ENCODE assay signal across 9 cellular contexts in the genomic region with DNA sequence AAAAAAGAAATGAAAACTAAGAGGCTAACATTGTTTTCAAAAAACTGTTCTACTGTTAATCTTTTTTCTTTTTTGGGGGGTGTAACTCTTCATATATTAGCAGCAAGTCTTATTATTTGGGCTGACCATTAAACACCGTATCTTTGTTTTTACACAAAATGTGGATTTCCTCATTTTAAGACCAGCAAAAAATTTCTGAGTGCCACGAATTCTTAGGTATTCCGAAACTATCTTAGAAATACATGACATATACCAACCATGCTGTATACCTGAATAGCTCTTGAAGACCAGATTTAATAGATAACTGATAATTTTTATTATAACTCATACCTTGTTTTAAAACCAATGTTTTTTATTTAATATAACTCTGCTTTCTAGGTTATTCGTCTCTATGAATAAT. TPM values are rescaled to one million over a fixed set of nuclear protein-coding genes. Genes with fewer than 3 reads are reported as not detected.
DNase-seq lines count a peak whose midpoint lies in the region; ATAC-seq and TF ChIP-seq lines count a peak whose summit lies in the region.
"Had no signal": no experiment of that assay in that cellular context is flagged by ENCODE, and none has a peak within 500 bp of the region (broad histone marks: within the 10 kb centered on the region; RNA-seq: fewer than 3 reads in every experiment).

No MANE protein-coding gene starts in this region.

- DNase-seq in AG04449 (ENCODE audit: low read depth, low spot score) (no peak), MG63 (no peak), coronary artery (ENCODE audit: low spot score) (no peak), OCI-M2 (lab: John Stamatoyannopoulos, UW; ENCODE audit: unreplicated experiment) (no peak), KBM-7 (no peak), globus pallidus (ENCODE audit: low spot score) (no peak)
- DNase-seq: activated CD4-positive, alpha-beta T cell treated with anti-CD3 and anti-CD28 coated beads for 36 hours had no signal

- in situ Hi-C loops in KBM-7 (cut with MboI; ENCODE audit: low pct_unique_long_range_greater_than_20kb, low sequenced_read_pairs), result no loop called here

- H3K4me1 ChIP-seq in mucosa of stomach (ENCODE audit: control insufficient read depth, insufficient read depth, low read length), result peaks cover 20% of the 10 kb centered on the region

- peak overlapping the region; percentile 88 for H3K4me3 ChIP-seq in AG04449 (ENCODE audit: low read depth, low read length)
- H3K4me3 ChIP-seq in MG63, result peak overlapping the region; percentile 66
- peak overlapping the region; percentile 85 for H3K4me3 ChIP-seq in coronary artery
- peak overlapping the region; percentile 64 for H3K4me3 ChIP-seq in mucosa of stomach (ENCODE audit: low read length)

- CTCF ChIA-PET in AG04449 (lab: Yijun Ruan, JAX), result interaction anchor here (2.6 to 3.3 kb wide), 2 partner anchors 150 to 506 kb away, joined by 10 read pairs; no protein-coding TSS in a partner anchor

- no peaks in the 10 kb centered on the region for H3K27me3 ChIP-seq in MG63
- H3K27me3 ChIP-seq in mucosa of stomach (ENCODE audit: control insufficient read depth, insufficient read depth, low read length), result no peaks in the 10 kb centered on the region

- ATAC-seq in GM18868 (IDR thresholded peaks at IDR 0.05; ENCODE audit: unreplicated experiment), result no peak
- ATAC-seq: activated CD4-positive, alpha-beta T cell treated with anti-CD3 and anti-CD28 coated beads for 36 hours had no signal

- peak overlapping the region; percentile 80 for H3K9ac ChIP-seq in mucosa of stomach (ENCODE audit: low read length)

- no peak for TF ChIP-seq CTCF in AG04449 (IDR thresholded peaks at IDR 0.05; ENCODE audit: insufficient read depth, low read length, missing control alignments)
- no peak for TF ChIP-seq CTCF in coronary artery (IDR thresholded peaks at IDR 0.05)

- H3K27ac ChIP-seq in coronary artery, result peak overlapping the region; percentile 77 to 94

- H3K36me3 ChIP-seq in MG63 (no peaks in the 10 kb centered on the region), mucosa of stomach (ENCODE audit: control insufficient read depth, insufficient read depth, low read length) (no peaks in the 10 kb centered on the region)

- POLR2A ChIA-PET in AG04449 (lab: Yijun Ruan, JAX), result no interaction called here

- H3K9me3 ChIP-seq in MG63 (no peaks in the 10 kb centered on the region), mucosa of stomach (ENCODE audit: control insufficient read depth, low read length) (no peaks in the 10 kb centered on the region)

RNA-seq across cellular contexts. Expression of a gene that starts 0.6 kb away (rescaled TPM):
- total RNA-seq in MG63 (2014; rRNA removed; shearing (Covaris generic); ENCODE audit: low replicate concordance), result 6.7 and 12.2 TPM in 2 replicates

RNA-seq across cellular contexts. Expression of a gene that starts 1.3 kb away (rescaled TPM):
- 14.3 and 32.9 TPM in 2 replicates for total RNA-seq in MG63 (2014; rRNA removed; shearing (Covaris generic); ENCODE audit: low replicate concordance)
